ENCODE assay signal across 9 cellular contexts in genomic region chr1:200258447-200259375, GRCh38.
DNase-seq lines count a peak whose midpoint lies in the region; ATAC-seq, FAIRE-seq and TF ChIP-seq lines count a peak whose summit lies in the region.
"Had no signal": no experiment of that assay in that cellular context is flagged by ENCODE, and none has a peak within 500 bp of the region (broad histone marks: within the 10 kb centered on the region; RNA-seq: fewer than 3 reads in every experiment).

No MANE protein-coding gene starts in this region.

- H3K4me3 ChIP-seq in AG04449 (ENCODE audit: low read depth, low read length) (no peak overlapping the region), GM12875 (ENCODE audit: low read depth, low read length) (no peak overlapping the region)

- FAIRE-seq in HTR-8/SVneo (lab: Jason Lieb, UNC), result no peak

- CTCF ChIA-PET in AG04449 (lab: Yijun Ruan, JAX), result interaction anchor here (1.0 to 2.5 kb wide), 13 partner anchors 8 to 574 kb away, joined by 3 to 19 read pairs (median 5); no protein-coding TSS in a partner anchor
- CTCF ChIA-PET in activated CD8-positive, alpha-beta T cell treated with anti-CD3 and anti-CD28 coated beads, Interleukin-2, amount 10 ng/mL, durations not matched to agents 7 days and 5 days (lab: Charles Lee), result interaction anchor here (0.9 to 1.4 kb wide), 5 partner anchors 17 to 574 kb away, joined by 3 to 4 read pairs (median 4); no protein-coding TSS in a partner anchor

- peak; percentile 53 for ATAC-seq in activated CD8-positive, alpha-beta T cell treated with anti-CD3 and anti-CD28 coated beads, Interleukin-2, amount 10 ng/mL, durations not matched to agents 7 days and 5 days
- ATAC-seq in memory B cell (ENCODE audit: low read depth) (peak; percentile 83), GM19452 (IDR thresholded peaks at IDR 0.05; ENCODE audit: unreplicated experiment) (no peak), HG02870 (IDR thresholded peaks at IDR 0.05; ENCODE audit: unreplicated experiment) (no peak)

- no peaks in the 10 kb centered on the region for H3K9me3 Mint-ChIP-seq in activated CD8-positive, alpha-beta T cell treated with anti-CD3 and anti-CD28 coated beads, Interleukin-2, amount 10 ng/mL, durations not matched to agents 7 days and 5 days (ENCODE audit: insufficient read depth)
- H3K9me3 Mint-ChIP-seq in memory B cell, result no peaks in the 10 kb centered on the region
- H3K9me3 Mint-ChIP-seq: dendritic cell treated with granulocyte-macrophage colony-stimulating factor and Interleukin-4, amounts not matched to agents 40 ng/mL and 50 ng/mL, for 4 days had no signal

- H3K36me3 Mint-ChIP-seq in activated CD8-positive, alpha-beta T cell treated with anti-CD3 and anti-CD28 coated beads, Interleukin-2, amount 10 ng/mL, durations not matched to agents 7 days and 5 days (ENCODE audit: low read depth), result no peaks in the 10 kb centered on the region
- no peaks in the 10 kb centered on the region for H3K36me3 Mint-ChIP-seq in memory B cell

- peaks cover 4% of the 10 kb centered on the region for H3K27me3 Mint-ChIP-seq in activated CD8-positive, alpha-beta T cell treated with anti-CD3 and anti-CD28 coated beads, Interleukin-2, amount 10 ng/mL, durations not matched to agents 7 days and 5 days (ENCODE audit: low read depth)
- H3K27me3 Mint-ChIP-seq in memory B cell, result peaks cover 6% of the 10 kb centered on the region
- H3K27me3 Mint-ChIP-seq: dendritic cell treated with granulocyte-macrophage colony-stimulating factor and Interleukin-4, amounts not matched to agents 40 ng/mL and 50 ng/mL, for 4 days had no signal

- TF ChIP-seq CTCF in AG04449 (IDR thresholded peaks at IDR 0.05; ENCODE audit: insufficient read depth, low read length, missing control alignments) (peak; percentile 40), GM12875 (IDR thresholded peaks at IDR 0.05; ENCODE audit: borderline replicate concordance, insufficient read depth, low read depth, low read length) (peak; percentile 56; the same call in 1 of the 2 replicates)

- H3K4me1 Mint-ChIP-seq in activated CD8-positive, alpha-beta T cell treated with anti-CD3 and anti-CD28 coated beads, Interleukin-2, amount 10 ng/mL, durations not matched to agents 7 days and 5 days (ENCODE audit: low read depth), result peaks cover 7% of the 10 kb centered on the region
- H3K4me1 Mint-ChIP-seq in memory B cell, result peaks cover 10% of the 10 kb centered on the region

- no peak for DNase-seq in AG04449 (ENCODE audit: low read depth, low spot score)
- peak; percentile 34 for DNase-seq in HTR-8/SVneo (ENCODE audit: insufficient read length, low spot score)
- no peak for DNase-seq in activated CD8-positive, alpha-beta T cell treated with anti-CD3 and anti-CD28 coated beads, Interleukin-2, amount 10 ng/mL, durations not matched to agents 7 days and 5 days
- DNase-seq in memory B cell (ENCODE audit: low spot score in 2 of 2), result peak in 1 of 2 donors; percentile 26
- no peak for DNase-seq in NCI-H146 (lab: John Stamatoyannopoulos, UW)

- no peak overlapping the region for H3K4me3 Mint-ChIP-seq in activated CD8-positive, alpha-beta T cell treated with anti-CD3 and anti-CD28 coated beads, Interleukin-2, amount 10 ng/mL, durations not matched to agents 7 days and 5 days
- no peak overlapping the region for H3K4me3 Mint-ChIP-seq in memory B cell
- H3K4me3 Mint-ChIP-seq: dendritic cell treated with granulocyte-macrophage colony-stimulating factor and Interleukin-4, amounts not matched to agents 40 ng/mL and 50 ng/mL, for 4 days had no signal

- POLR2A ChIA-PET in AG04449 (lab: Yijun Ruan, JAX), result no interaction called here
- POLR2A ChIA-PET in activated CD8-positive, alpha-beta T cell treated with anti-CD3 and anti-CD28 coated beads, Interleukin-2, amount 10 ng/mL, durations not matched to agents 7 days and 5 days (lab: Charles Lee), result no interaction called here

- no peak overlapping the region for H3K27ac Mint-ChIP-seq in activated CD8-positive, alpha-beta T cell treated with anti-CD3 and anti-CD28 coated beads, Interleukin-2, amount 10 ng/mL, durations not matched to agents 7 days and 5 days
- no peak overlapping the region for H3K27ac Mint-ChIP-seq in memory B cell
- H3K27ac Mint-ChIP-seq: dendritic cell treated with granulocyte-macrophage colony-stimulating factor and Interleukin-4, amounts not matched to agents 40 ng/mL and 50 ng/mL, for 4 days had no signal

Comparison
In these comparisons a context has a peak if more than half of its experiments do, and no peak if none do; other contexts are left out.
1. ATAC-seq: peak in activated CD8-positive, alpha-beta T cell treated with anti-CD3 and anti-CD28 coated beads, Interleukin-2, amount 10 ng/mL, durations not matched to agents 7 days and 5 days (single experiment) and memory B cell (single experiment); none in GM19452 (single experiment) and HG02870 (single experiment).